In the genomic region with DNA sequence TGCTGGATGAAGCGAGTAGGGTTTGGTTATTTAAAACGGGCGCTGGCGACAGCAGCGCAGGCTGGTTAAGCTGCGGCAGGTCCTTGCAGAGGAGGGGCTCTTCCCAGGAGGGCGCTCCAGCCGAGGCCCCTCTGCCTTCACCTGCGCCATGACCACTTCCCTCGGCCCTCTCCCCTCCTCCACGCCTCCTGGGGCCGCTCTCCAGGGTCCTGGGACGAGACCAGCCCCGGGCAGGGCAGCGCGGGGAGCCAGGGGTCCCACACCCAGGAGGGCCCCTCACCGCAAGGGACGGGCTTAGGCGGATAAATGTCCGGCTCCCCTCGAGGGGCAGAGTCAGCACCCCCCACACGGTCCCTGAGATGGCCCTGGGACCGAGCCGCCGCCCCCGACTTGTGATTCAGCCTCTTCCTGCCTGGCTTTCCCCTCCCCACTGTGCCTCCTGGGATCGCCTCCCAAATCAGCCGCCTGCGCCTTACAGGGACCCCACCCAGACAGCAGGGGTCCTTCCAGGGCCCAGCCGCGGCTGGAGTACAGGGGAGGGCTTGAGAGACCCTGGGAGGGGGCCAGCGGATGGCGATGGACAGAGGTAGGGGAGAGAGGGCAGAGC, we compare ENCODE assay signal across 25 cellular contexts.
DNase-seq lines count a peak whose midpoint lies in the region; ATAC-seq and TF ChIP-seq lines count a peak whose summit lies in the region.
"Had no signal": no experiment of that assay in that cellular context is flagged by ENCODE, and none has a peak within 500 bp of the region (broad histone marks: within the 10 kb centered on the region; RNA-seq: fewer than 3 reads in every experiment).

No MANE protein-coding gene starts in this region.

- peak overlapping the region; percentile 34; the same call in 2 of the 3 replicates for H3K4me3 Mint-ChIP-seq in GM23338
- no peak overlapping the region for H3K4me3 Mint-ChIP-seq in neural progenitor cell
- H3K4me3 Mint-ChIP-seq in immature natural killer cell: no peak overlapping the region
- H3K4me3 Mint-ChIP-seq: activated naive CD8-positive, alpha-beta T cell treated with anti-CD3 and anti-CD28 coated beads for 36 hours; activated T-cell treated with anti-CD3 and anti-CD28 coated beads, Interleukin-2, amount 50 U/mL, for 24 hours; IgD-negative memory B cell had no signal

- no peaks in the 10 kb centered on the region for H3K36me3 Mint-ChIP-seq in GM23338 (ENCODE audit: low read depth)
- H3K36me3 Mint-ChIP-seq in neural progenitor cell: no peaks in the 10 kb centered on the region
- no peaks in the 10 kb centered on the region for H3K36me3 Mint-ChIP-seq in immature natural killer cell
- H3K36me3 Mint-ChIP-seq: activated naive CD8-positive, alpha-beta T cell treated with anti-CD3 and anti-CD28 coated beads for 36 hours; IgD-negative memory B cell had no signal

- H3K9me3 ChIP-seq in iPS-18a (ENCODE audit: control insufficient read depth, low read depth, low read length) (no peaks in the 10 kb centered on the region), neural progenitor cell (ENCODE audit: low read depth) (no peaks in the 10 kb centered on the region)
- H3K9me3 ChIP-seq: colonic mucosa, prostate gland had no signal

- TF ChIP-seq RAD21 in Ishikawa (IDR thresholded peaks at IDR 0.05; ENCODE audit: low read depth): no peak

- H3K27me3 ChIP-seq in GM23338 (ENCODE audit: insufficient read depth): no peaks in the 10 kb centered on the region
- no peaks in the 10 kb centered on the region for H3K27me3 ChIP-seq in iPS-18a (ENCODE audit: control insufficient read depth, insufficient read depth, low read length)
- H3K27me3 ChIP-seq in neural progenitor cell: peaks cover 10% of the 10 kb centered on the region
- H3K27me3 ChIP-seq: SJCRH30 had no signal

- DNase-seq in GM23338 (ENCODE audit: low spot score) (peak; percentile 66), neural progenitor cell (ENCODE audit: low spot score) (peak; percentile 38), cortex of kidney (lab: John Stamatoyannopoulos, UW) (no peak), KG1 (lab: John Stamatoyannopoulos, UW) (no peak), immature natural killer cell (no peak)
- DNase-seq: activated CD4-positive, alpha-beta T cell treated with anti-CD3 and anti-CD28 coated beads for 4 hours; activated effector memory CD4-positive, alpha-beta T cell treated with anti-CD3 and anti-CD28 coated beads, Interleukin-2, amount 50 U/mL, for 16 hours; activated naive CD8-positive, alpha-beta T cell treated with anti-CD3 and anti-CD28 coated beads for 36 hours; activated T-cell treated with anti-CD3 and anti-CD28 coated beads, Interleukin-2, amount 50 U/mL, for 24 hours; colonic mucosa; DMS153; effector memory CD4-positive, alpha-beta T cell; erythroblast; left lung; NCI-H1048; NCI-H1694; SJCRH30; stimulated activated CD4-positive, alpha-beta T cell treated with anti-CD3 and anti-CD28 coated beads, Interleukin-4, amount 100 ng/mL, for 24 hours; SW 1271 had no signal

- H3K4me2 ChIP-seq in GM23338 (peak overlapping the region; percentile 76), neural progenitor cell (peak overlapping the region; percentile 68)
- H3K4me2 ChIP-seq: BLaER1 treated with 17β-estradiol and CSF1 and Interleukin-3, amounts not matched to agents 10 nM and 100 nM had no signal

- H3K9me2 ChIP-seq in GM23338 (ENCODE audit: insufficient read depth): peaks cover 16% of the 10 kb centered on the region; the same call in 1 of the 2 replicates

- H3K9me3 Mint-ChIP-seq in GM23338 (peaks cover 3% of the 10 kb centered on the region; the same call in 2 of the 3 replicates), neural progenitor cell (peaks cover 3% of the 10 kb centered on the region), immature natural killer cell (peaks cover 0 to 3% (median 0%) of the 10 kb centered on the region in 6 donors)

- H3K9ac ChIP-seq in iPS-18a (ENCODE audit: low read length) (no peak overlapping the region), neural progenitor cell (no peak overlapping the region)
- H3K9ac ChIP-seq: BLaER1 treated with 17β-estradiol and CSF1 and Interleukin-3, amounts not matched to agents 10 nM and 100 nM had no signal

- H4K20me1 ChIP-seq in GM23338 (replicated peaks; ENCODE audit: insufficient read depth) (no peaks in the 10 kb centered on the region), neural progenitor cell (ENCODE audit: low read depth) (no peaks in the 10 kb centered on the region)
- H4K20me1 ChIP-seq: BLaER1 treated with 17β-estradiol and CSF1 and Interleukin-3, amounts not matched to agents 10 nM and 100 nM had no signal

- H3K27me3 Mint-ChIP-seq in GM23338 (ENCODE audit: insufficient read depth, low read depth, poor library complexity) (peaks cover 3% of the 10 kb centered on the region), neural progenitor cell (ENCODE audit: insufficient read depth, low read depth) (peaks cover 8% of the 10 kb centered on the region), immature natural killer cell (ENCODE audit: low read depth in 3 of 3) (peaks cover 7 to 15% (median 13%) of the 10 kb centered on the region in 3 donors)

- peak; percentile 99 for ATAC-seq in GM23338
- ATAC-seq: left lung had no signal

- H2AFZ ChIP-seq in GM23338 (peak overlapping the region; percentile 90), neural progenitor cell (replicated peaks) (peak overlapping the region; percentile 23)

- no peak; a peak in 1 of 4 replicates for TF ChIP-seq CTCF in GM23338 (conservative IDR thresholded peaks at IDR 0.05; ENCODE audit: low read depth in 2 of 2)
- TF ChIP-seq CTCF in neural progenitor cell (IDR thresholded peaks at IDR 0.05): no peak

- H3F3A ChIP-seq in GM23338 (replicated peaks; ENCODE audit: low read depth): no peaks in the 10 kb centered on the region
- H3F3A ChIP-seq in neural progenitor cell (ENCODE audit: low read depth): no peaks in the 10 kb centered on the region

- H3K4me1 Mint-ChIP-seq in GM23338 (peaks cover 4% of the 10 kb centered on the region; the same call in 2 of the 3 replicates), neural progenitor cell (peaks cover 2% of the 10 kb centered on the region), immature natural killer cell (no peaks in the 10 kb centered on the region)
- H3K4me1 Mint-ChIP-seq: activated naive CD8-positive, alpha-beta T cell treated with anti-CD3 and anti-CD28 coated beads for 36 hours; IgD-negative memory B cell had no signal

- H3K27ac Mint-ChIP-seq in GM23338 (no peak overlapping the region), neural progenitor cell (no peak overlapping the region), immature natural killer cell (no peak overlapping the region)
- H3K27ac Mint-ChIP-seq: activated naive CD8-positive, alpha-beta T cell treated with anti-CD3 and anti-CD28 coated beads for 36 hours; activated T-cell treated with anti-CD3 and anti-CD28 coated beads, Interleukin-2, amount 50 U/mL, for 24 hours; IgD-negative memory B cell had no signal

- H3K79me2 ChIP-seq in GM23338 (replicated peaks; ENCODE audit: insufficient read depth): no peaks in the 10 kb centered on the region
- H3K79me2 ChIP-seq in neural progenitor cell (ENCODE audit: low read depth): no peaks in the 10 kb centered on the region

- H3K27ac ChIP-seq in GM23338 (ENCODE audit: low read depth) (no peak overlapping the region), iPS-18a (ENCODE audit: low read length) (no peak overlapping the region), neural progenitor cell (no peak overlapping the region)
- H3K27ac ChIP-seq: BLaER1 treated with 17β-estradiol and CSF1 and Interleukin-3, amounts not matched to agents 10 nM and 100 nM; colonic mucosa; left lung; prostate gland; SJCRH30; tibial artery had no signal

- H3K4me3 ChIP-seq in GM23338 (peak overlapping the region; percentile 57), iPS-18a (ENCODE audit: low read length) (peak overlapping the region; percentile 24), neural progenitor cell (peak overlapping the region; percentile 29)
- H3K4me3 ChIP-seq: BLaER1 treated with 17β-estradiol and CSF1 and Interleukin-3, amounts not matched to agents 10 nM and 100 nM; colonic mucosa; left lung; prostate gland; SJCRH30; tibial artery had no signal

- TF ChIP-seq EP300 in Ishikawa (IDR thresholded peaks at IDR 0.05; ENCODE audit: borderline replicate concordance): no peak

- H3K36me3 ChIP-seq in GM23338 (ENCODE audit: insufficient read depth) (no peaks in the 10 kb centered on the region), iPS-18a (ENCODE audit: control insufficient read depth, low read depth, low read length) (no peaks in the 10 kb centered on the region), neural progenitor cell (no peaks in the 10 kb centered on the region)
- H3K36me3 ChIP-seq: BLaER1 treated with 17β-estradiol and CSF1 and Interleukin-3, amounts not matched to agents 10 nM and 100 nM; colonic mucosa; left lung; prostate gland; SJCRH30; tibial artery had no signal

- H3K4me1 ChIP-seq in GM23338 (ENCODE audit: insufficient read depth) (peaks cover 21% of the 10 kb centered on the region), iPS-18a (ENCODE audit: control insufficient read depth, low read depth, low read length) (no peaks in the 10 kb centered on the region), neural progenitor cell (no peaks in the 10 kb centered on the region)
- H3K4me1 ChIP-seq: BLaER1 treated with 17β-estradiol and CSF1 and Interleukin-3, amounts not matched to agents 10 nM and 100 nM; colonic mucosa; left lung; prostate gland; tibial artery had no signal

TF ChIP-seq in GM23338, 12 proteins besides CTCF, POLR2A, EP300 and RAD21 (continues in another document):
- TF ChIP-seq POLR2AphosphoS5 (IDR thresholded peaks at IDR 0.05; ENCODE audit: low read depth): no peak
- no peak for TF ChIP-seq EZH2phosphoT487 (IDR thresholded peaks at IDR 0.05; ENCODE audit: unreplicated experiment)

TF ChIP-seq in Ishikawa, 13 proteins besides CTCF, POLR2A, EP300 and RAD21 (continues in another document):
- no peak for TF ChIP-seq ZBTB7A (IDR thresholded peaks at IDR 0.05; ENCODE audit: low read depth)

Comparison
In these comparisons a context has a peak if more than half of its experiments do, and no peak if none do; other contexts are left out.
1. DNase-seq: peak in GM23338 (single experiment) and neural progenitor cell (single experiment); none in cortex of kidney (single experiment), KG1 (single experiment) and immature natural killer cell (0 of 3).
2. Peak in every context shown above with its lines, with median percentiles within 50 percentile points of each other: H3K4me3 ChIP-seq.